In the genomic region with DNA sequence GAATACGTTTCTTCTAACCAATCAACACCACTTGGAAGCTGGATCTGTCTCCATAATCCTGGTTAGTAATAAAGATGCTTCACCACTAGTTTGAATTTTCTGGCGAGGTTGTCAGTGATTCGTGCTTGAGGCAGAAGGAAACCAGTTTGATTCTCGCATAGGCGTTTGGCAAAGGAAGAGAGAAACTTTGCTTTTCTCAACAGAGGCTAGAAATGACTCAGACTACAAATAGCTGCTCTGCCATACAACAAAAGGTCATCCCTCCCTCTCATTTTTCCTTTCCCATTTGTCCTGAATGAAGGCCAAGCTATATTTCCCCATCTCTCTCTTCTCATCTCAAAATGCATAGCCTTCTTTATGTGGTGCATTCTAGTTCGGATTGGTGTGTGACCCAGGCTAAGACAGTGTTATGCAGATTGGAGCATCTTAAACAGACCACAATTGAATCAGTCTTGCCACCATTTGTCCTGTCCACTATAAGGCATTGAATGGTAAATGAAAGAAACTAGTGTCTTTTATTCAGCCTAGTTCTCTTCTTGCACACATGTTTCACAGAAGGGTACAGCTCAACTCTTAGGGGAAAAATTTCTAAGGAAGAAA, we compare ENCODE assay signal across 12 cellular contexts.
DNase-seq lines count a peak whose midpoint lies in the region; ATAC-seq lines count a peak whose summit lies in the region.
"Had no signal": no experiment of that assay in that cellular context is flagged by ENCODE, and none has a peak within 500 bp of the region (broad histone marks: within the 10 kb centered on the region; RNA-seq: fewer than 3 reads in every experiment).

No MANE protein-coding gene starts in this region.

- H3K27ac ChIP-seq in angular gyrus (ENCODE audit: low read depth, low read length), result peak overlapping the region; percentile 17
- H3K27ac ChIP-seq: ascending aorta, testis had no signal

- DNase-seq in GM03348 (ENCODE audit: low spot score), result peak; percentile 83
- peak; percentile 34 for DNase-seq in glomerular visceral epithelial cell (ENCODE audit: extremely low spot score)
- DNase-seq in sciatic nerve (ENCODE audit: low spot score), result no peak
- DNase-seq in activated CD8-positive, alpha-beta T cell treated with anti-CD3 and anti-CD28 coated beads, Interleukin-2, amount 10 ng/mL, durations not matched to agents 7 days and 5 days, result no peak
- no peak for DNase-seq in NCI-H345 (lab: John Stamatoyannopoulos, UW)
- DNase-seq in stimulated activated naive CD4-positive, alpha-beta T cell (lab: John Stamatoyannopoulos, UW), result no peak
- DNase-seq in T1000 (lab: John Stamatoyannopoulos, UW), result no peak
- DNase-seq: naive B cell, testis had no signal

- H3K4me1 Mint-ChIP-seq in activated CD8-positive, alpha-beta T cell treated with anti-CD3 and anti-CD28 coated beads, Interleukin-2, amount 10 ng/mL, durations not matched to agents 7 days and 5 days (ENCODE audit: low read depth), result no peaks in the 10 kb centered on the region
- H3K4me1 Mint-ChIP-seq: naive B cell had no signal

- peak; percentile 61 for ATAC-seq in sciatic nerve
- ATAC-seq in activated CD8-positive, alpha-beta T cell treated with anti-CD3 and anti-CD28 coated beads, Interleukin-2, amount 10 ng/mL, durations not matched to agents 7 days and 5 days, result no peak
- ATAC-seq: K562 had no signal

- H3K27ac Mint-ChIP-seq in activated CD8-positive, alpha-beta T cell treated with anti-CD3 and anti-CD28 coated beads, Interleukin-2, amount 10 ng/mL, durations not matched to agents 7 days and 5 days, result no peak overlapping the region
- H3K27ac Mint-ChIP-seq: naive B cell had no signal

- no peaks in the 10 kb centered on the region for H3K27me3 Mint-ChIP-seq in activated CD8-positive, alpha-beta T cell treated with anti-CD3 and anti-CD28 coated beads, Interleukin-2, amount 10 ng/mL, durations not matched to agents 7 days and 5 days (ENCODE audit: low read depth)

- no peak overlapping the region for H3K4me3 Mint-ChIP-seq in activated CD8-positive, alpha-beta T cell treated with anti-CD3 and anti-CD28 coated beads, Interleukin-2, amount 10 ng/mL, durations not matched to agents 7 days and 5 days
- H3K4me3 Mint-ChIP-seq: naive B cell had no signal

- intact Hi-C loops in sciatic nerve (cut with DNase I), result no loop called here

- H3K36me3 Mint-ChIP-seq in activated CD8-positive, alpha-beta T cell treated with anti-CD3 and anti-CD28 coated beads, Interleukin-2, amount 10 ng/mL, durations not matched to agents 7 days and 5 days (ENCODE audit: low read depth), result no peaks in the 10 kb centered on the region

- CTCF ChIA-PET in activated CD8-positive, alpha-beta T cell treated with anti-CD3 and anti-CD28 coated beads, Interleukin-2, amount 10 ng/mL, durations not matched to agents 7 days and 5 days (lab: Charles Lee), result no interaction called here

- no peaks in the 10 kb centered on the region for H3K9me3 Mint-ChIP-seq in activated CD8-positive, alpha-beta T cell treated with anti-CD3 and anti-CD28 coated beads, Interleukin-2, amount 10 ng/mL, durations not matched to agents 7 days and 5 days (ENCODE audit: insufficient read depth)

- POLR2A ChIA-PET in activated CD8-positive, alpha-beta T cell treated with anti-CD3 and anti-CD28 coated beads, Interleukin-2, amount 10 ng/mL, durations not matched to agents 7 days and 5 days (lab: Charles Lee), result no interaction called here

Comparison
In these comparisons a context has a peak if more than half of its experiments do, and no peak if none do; other contexts are left out.
1. DNase-seq: peak in GM03348 (single experiment) and glomerular visceral epithelial cell (single experiment); none in sciatic nerve (single experiment), activated CD8-positive, alpha-beta T cell treated with anti-CD3 and anti-CD28 coated beads, Interleukin-2, amount 10 ng/mL, durations not matched to agents 7 days and 5 days (single experiment), NCI-H345 (single experiment), stimulated activated naive CD4-positive, alpha-beta T cell (0 of 6) and T1000 (single experiment).